Comparison of ENCODE assay signal across 8 cellular contexts in genomic region chr10:110221044-110221720, GRCh38. TPM values are rescaled to one million over a fixed set of nuclear protein-coding genes. Genes with fewer than 3 reads are reported as not detected.
DNase-seq lines count a peak whose midpoint lies in the region; ATAC-seq and TF ChIP-seq lines count a peak whose summit lies in the region.

No MANE protein-coding gene starts in this region.

- no CpG with 5 or more reads among the region's 4 CpGs for WGBS in H9 (ENCODE audit: extremely low coverage, insufficient read length, low lambda C conversion rate)

- peak overlapping the region; percentile 57 for H3K4me2 ChIP-seq in H9 (ENCODE audit: insufficient read depth, insufficient read length, low read length)

- H2BK12ac ChIP-seq in H9 (ENCODE audit: insufficient read length, low read depth, low read length): no peak overlapping the region

- H3K27ac ChIP-seq in H9 (ENCODE audit: insufficient read length, low read depth, low read length) (no peak overlapping the region), left ventricle myocardium inferior (replicated peaks) (peak overlapping the region; percentile 93), skin epidermis (peak overlapping the region in 12 of 21 experiments; percentile 18 to 75 (median 54))

- H3K14ac ChIP-seq in H9 (ENCODE audit: insufficient read depth, low read length): no peak overlapping the region

- no peak overlapping the region for H3K9ac ChIP-seq in H9 (ENCODE audit: extremely low read depth, insufficient read length, low read length)

- no peak overlapping the region for H2BK120ac ChIP-seq in H9 (ENCODE audit: low read depth, low read length, poor library complexity, severe bottlenecking)

- H2BK5ac ChIP-seq in H9 (ENCODE audit: insufficient read length, low read length): no peak overlapping the region

- no peak overlapping the region for H3K18ac ChIP-seq in H9 (ENCODE audit: insufficient read length, low read depth, low read length)

- no peaks in the 10 kb centered on the region for H3K36me3 ChIP-seq in left ventricle myocardium inferior

- H3K4ac ChIP-seq in H9 (ENCODE audit: low read depth, low read length): no peak overlapping the region

- intact Hi-C loops in left ventricle myocardium inferior (cut with micrococcal nuclease): loop anchor here (5.0 kb wide), 1 partner anchor 56 kb away; no protein-coding TSS in a partner anchor

- no peaks in the 10 kb centered on the region for H4K20me1 ChIP-seq in H9 (ENCODE audit: control insufficient read depth, insufficient read depth, insufficient read length)

- no peak for DNase-seq in H9
- DNase-seq in activated CD8-positive, alpha-beta T cell treated with anti-CD3 and anti-CD28 coated beads, Interleukin-2, amount 10 ng/mL, durations not matched to agents 7 days and 5 days: no peak
- DNase-seq in left ventricle myocardium inferior: no peak
- no peak for DNase-seq in NOMO-1 (lab: John Stamatoyannopoulos, UW; ENCODE audit: unreplicated experiment in 2 of 2)
- DNase-seq in SW 1271 (lab: John Stamatoyannopoulos, UW): no peak
- no peak for DNase-seq in putamen (ENCODE audit: low spot score)

- no peak for TF ChIP-seq CTCF in H9 (conservative IDR thresholded peaks at IDR 0.05)
- TF ChIP-seq CTCF in left ventricle myocardium inferior (IDR thresholded peaks at IDR 0.05; ENCODE audit: borderline replicate concordance): no peak

- no peak overlapping the region for H2AK5ac ChIP-seq in H9 (ENCODE audit: insufficient read length, low read length)

- no peak overlapping the region for H3K23ac ChIP-seq in H9 (ENCODE audit: insufficient read length, low read depth, low read length)

- no peaks in the 10 kb centered on the region for H3K79me2 ChIP-seq in H9 (ENCODE audit: insufficient read depth, low read length)

- no peak overlapping the region for H2BK15ac ChIP-seq in H9 (ENCODE audit: low read depth, low read length)

- no peaks in the 10 kb centered on the region for H3K27me3 ChIP-seq in H9 (ENCODE audit: insufficient read depth, low read length)
- no peaks in the 10 kb centered on the region for H3K27me3 ChIP-seq in left ventricle myocardium inferior (ENCODE audit: low read depth)

- no peaks in the 10 kb centered on the region for H3K9me3 Mint-ChIP-seq in H9
- no peaks in the 10 kb centered on the region for H3K9me3 Mint-ChIP-seq in activated CD8-positive, alpha-beta T cell treated with anti-CD3 and anti-CD28 coated beads, Interleukin-2, amount 10 ng/mL, durations not matched to agents 7 days and 5 days (ENCODE audit: insufficient read depth)

- H3K9me3 ChIP-seq in H9 (ENCODE audit: control insufficient read depth, low read depth, low read length) (no peaks in the 10 kb centered on the region), left ventricle myocardium inferior (replicated peaks) (no peaks in the 10 kb centered on the region)

- POLR2A ChIA-PET in activated CD8-positive, alpha-beta T cell treated with anti-CD3 and anti-CD28 coated beads, Interleukin-2, amount 10 ng/mL, durations not matched to agents 7 days and 5 days (lab: Charles Lee): interaction anchor here (0.7 to 3.9 kb wide), 2 partner anchors 11 to 329 kb away, joined by 3 to 29 read pairs; no protein-coding TSS in a partner anchor

- no peak overlapping the region for H3K56ac ChIP-seq in H9 (ENCODE audit: insufficient read length, low read depth, low read length)

- H3K4me3 ChIP-seq in left ventricle myocardium inferior: peak overlapping the region; percentile 62
- H3K4me3 ChIP-seq in skin epidermis: peak overlapping the region in 4 of 7 experiments; percentile 13 to 31 (median 20)

- H4K91ac ChIP-seq in H9 (ENCODE audit: insufficient read length, low read depth, low read length): no peak overlapping the region

- H3K27ac Mint-ChIP-seq in H9: no peak overlapping the region; a peak in 1 of 7 replicates
- H3K27ac Mint-ChIP-seq in activated CD8-positive, alpha-beta T cell treated with anti-CD3 and anti-CD28 coated beads, Interleukin-2, amount 10 ng/mL, durations not matched to agents 7 days and 5 days: no peak overlapping the region

- no peak overlapping the region for H3T11ph ChIP-seq in H9 (ENCODE audit: low read length)

- H3K27me3 Mint-ChIP-seq in H9 (ENCODE audit: low read depth): peaks cover 66% of the 10 kb centered on the region
- H3K27me3 Mint-ChIP-seq in activated CD8-positive, alpha-beta T cell treated with anti-CD3 and anti-CD28 coated beads, Interleukin-2, amount 10 ng/mL, durations not matched to agents 7 days and 5 days (ENCODE audit: low read depth): peaks cover 3% of the 10 kb centered on the region

- H4K5ac ChIP-seq in H9 (ENCODE audit: insufficient read length, low read depth, low read length): no peak overlapping the region

- H3K36me3 Mint-ChIP-seq in H9 (ENCODE audit: insufficient read depth in 1 of 3, low read depth in 3 of 3): no peaks in the 10 kb centered on the region; a peak in 1 of 7 replicates
- no peaks in the 10 kb centered on the region for H3K36me3 Mint-ChIP-seq in activated CD8-positive, alpha-beta T cell treated with anti-CD3 and anti-CD28 coated beads, Interleukin-2, amount 10 ng/mL, durations not matched to agents 7 days and 5 days (ENCODE audit: low read depth)

- H2AFZ ChIP-seq in H9 (ENCODE audit: low read length): no peak overlapping the region

- peaks cover 3% of the 10 kb centered on the region for H3K23me2 ChIP-seq in H9 (ENCODE audit: insufficient read length, low read depth, low read length, poor library complexity, severe bottlenecking)

- H2BK20ac ChIP-seq in H9 (ENCODE audit: low read depth, low read length, poor library complexity, severe bottlenecking): no peak overlapping the region

- H3K4me1 ChIP-seq in H9 (ENCODE audit: insufficient read depth, low read length): peaks cover 7% of the 10 kb centered on the region; the same call in 1 of the 2 replicates
- H3K4me1 ChIP-seq in left ventricle myocardium inferior: peaks cover 80% of the 10 kb centered on the region

- peaks cover 33 to 51% of the 10 kb centered on the region in 2 experiments for H3K4me1 Mint-ChIP-seq in H9
- H3K4me1 Mint-ChIP-seq in activated CD8-positive, alpha-beta T cell treated with anti-CD3 and anti-CD28 coated beads, Interleukin-2, amount 10 ng/mL, durations not matched to agents 7 days and 5 days (ENCODE audit: low read depth): peaks cover 66% of the 10 kb centered on the region

- CTCF ChIA-PET in activated CD8-positive, alpha-beta T cell treated with anti-CD3 and anti-CD28 coated beads, Interleukin-2, amount 10 ng/mL, durations not matched to agents 7 days and 5 days (lab: Charles Lee): interaction anchor here (0.7 to 4.2 kb wide), 11 partner anchors 10 to 84 kb away, joined by 3 to 63 read pairs (median 4); partner anchors contain the start of gene SMNDC1

- no peaks in the 10 kb centered on the region for H3K79me1 ChIP-seq in H9 (ENCODE audit: insufficient read depth, low read depth, low read length, poor library complexity, severe bottlenecking)

- ATAC-seq in activated CD8-positive, alpha-beta T cell treated with anti-CD3 and anti-CD28 coated beads, Interleukin-2, amount 10 ng/mL, durations not matched to agents 7 days and 5 days: no peak
- ATAC-seq in GM19455 (IDR thresholded peaks at IDR 0.05; ENCODE audit: unreplicated experiment): no peak

- H4K8ac ChIP-seq in H9 (replicated peaks; ENCODE audit: insufficient read length, low read depth, low read length): no peak overlapping the region

- peak overlapping the region; percentile 43 to 74; a peak in 4 of 5 replicates for H3K4me3 Mint-ChIP-seq in H9
- H3K4me3 Mint-ChIP-seq in activated CD8-positive, alpha-beta T cell treated with anti-CD3 and anti-CD28 coated beads, Interleukin-2, amount 10 ng/mL, durations not matched to agents 7 days and 5 days: peak overlapping the region; percentile 45

RNA-seq across cellular contexts. Expression of gene MXI1, which starts 13.8 kb away (rescaled TPM):
- total RNA-seq in H9 (2021) (5.6 TPM in 2 replicates), left ventricle myocardium inferior (60.0 TPM)
- total RNA-seq in activated CD8-positive, alpha-beta T cell treated with anti-CD3 and anti-CD28 coated beads, Interleukin-2, amount 10 ng/mL, durations not matched to agents 7 days and 5 days: 10 to 100 TPM; 11.3 to 12.3 TPM
